Comparison of ENCODE assay signal across 1 cellular context in the genomic region with DNA sequence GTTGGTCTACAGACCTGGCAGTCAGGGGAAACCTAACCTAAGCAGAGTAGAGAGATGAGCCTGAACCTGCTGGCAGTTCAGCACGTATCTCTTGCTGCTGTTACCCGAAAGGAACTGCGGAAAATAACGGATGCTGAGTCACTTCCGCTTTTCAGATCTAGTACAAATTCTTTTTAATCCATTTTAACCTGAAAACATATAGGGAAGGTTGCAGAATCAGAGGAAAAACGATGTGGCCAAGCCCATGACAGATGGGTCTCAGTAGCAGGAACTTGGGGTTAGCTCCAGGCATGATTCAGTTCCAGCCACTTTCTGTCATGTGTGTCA.
TF ChIP-seq lines count a peak whose summit lies in the region.

No MANE protein-coding gene starts in this region.

TF ChIP-seq in GM23338, 12 proteins besides CTCF, POLR2A, EP300 and RAD21 (continued from another document):
- TF ChIP-seq, protein P1, sequence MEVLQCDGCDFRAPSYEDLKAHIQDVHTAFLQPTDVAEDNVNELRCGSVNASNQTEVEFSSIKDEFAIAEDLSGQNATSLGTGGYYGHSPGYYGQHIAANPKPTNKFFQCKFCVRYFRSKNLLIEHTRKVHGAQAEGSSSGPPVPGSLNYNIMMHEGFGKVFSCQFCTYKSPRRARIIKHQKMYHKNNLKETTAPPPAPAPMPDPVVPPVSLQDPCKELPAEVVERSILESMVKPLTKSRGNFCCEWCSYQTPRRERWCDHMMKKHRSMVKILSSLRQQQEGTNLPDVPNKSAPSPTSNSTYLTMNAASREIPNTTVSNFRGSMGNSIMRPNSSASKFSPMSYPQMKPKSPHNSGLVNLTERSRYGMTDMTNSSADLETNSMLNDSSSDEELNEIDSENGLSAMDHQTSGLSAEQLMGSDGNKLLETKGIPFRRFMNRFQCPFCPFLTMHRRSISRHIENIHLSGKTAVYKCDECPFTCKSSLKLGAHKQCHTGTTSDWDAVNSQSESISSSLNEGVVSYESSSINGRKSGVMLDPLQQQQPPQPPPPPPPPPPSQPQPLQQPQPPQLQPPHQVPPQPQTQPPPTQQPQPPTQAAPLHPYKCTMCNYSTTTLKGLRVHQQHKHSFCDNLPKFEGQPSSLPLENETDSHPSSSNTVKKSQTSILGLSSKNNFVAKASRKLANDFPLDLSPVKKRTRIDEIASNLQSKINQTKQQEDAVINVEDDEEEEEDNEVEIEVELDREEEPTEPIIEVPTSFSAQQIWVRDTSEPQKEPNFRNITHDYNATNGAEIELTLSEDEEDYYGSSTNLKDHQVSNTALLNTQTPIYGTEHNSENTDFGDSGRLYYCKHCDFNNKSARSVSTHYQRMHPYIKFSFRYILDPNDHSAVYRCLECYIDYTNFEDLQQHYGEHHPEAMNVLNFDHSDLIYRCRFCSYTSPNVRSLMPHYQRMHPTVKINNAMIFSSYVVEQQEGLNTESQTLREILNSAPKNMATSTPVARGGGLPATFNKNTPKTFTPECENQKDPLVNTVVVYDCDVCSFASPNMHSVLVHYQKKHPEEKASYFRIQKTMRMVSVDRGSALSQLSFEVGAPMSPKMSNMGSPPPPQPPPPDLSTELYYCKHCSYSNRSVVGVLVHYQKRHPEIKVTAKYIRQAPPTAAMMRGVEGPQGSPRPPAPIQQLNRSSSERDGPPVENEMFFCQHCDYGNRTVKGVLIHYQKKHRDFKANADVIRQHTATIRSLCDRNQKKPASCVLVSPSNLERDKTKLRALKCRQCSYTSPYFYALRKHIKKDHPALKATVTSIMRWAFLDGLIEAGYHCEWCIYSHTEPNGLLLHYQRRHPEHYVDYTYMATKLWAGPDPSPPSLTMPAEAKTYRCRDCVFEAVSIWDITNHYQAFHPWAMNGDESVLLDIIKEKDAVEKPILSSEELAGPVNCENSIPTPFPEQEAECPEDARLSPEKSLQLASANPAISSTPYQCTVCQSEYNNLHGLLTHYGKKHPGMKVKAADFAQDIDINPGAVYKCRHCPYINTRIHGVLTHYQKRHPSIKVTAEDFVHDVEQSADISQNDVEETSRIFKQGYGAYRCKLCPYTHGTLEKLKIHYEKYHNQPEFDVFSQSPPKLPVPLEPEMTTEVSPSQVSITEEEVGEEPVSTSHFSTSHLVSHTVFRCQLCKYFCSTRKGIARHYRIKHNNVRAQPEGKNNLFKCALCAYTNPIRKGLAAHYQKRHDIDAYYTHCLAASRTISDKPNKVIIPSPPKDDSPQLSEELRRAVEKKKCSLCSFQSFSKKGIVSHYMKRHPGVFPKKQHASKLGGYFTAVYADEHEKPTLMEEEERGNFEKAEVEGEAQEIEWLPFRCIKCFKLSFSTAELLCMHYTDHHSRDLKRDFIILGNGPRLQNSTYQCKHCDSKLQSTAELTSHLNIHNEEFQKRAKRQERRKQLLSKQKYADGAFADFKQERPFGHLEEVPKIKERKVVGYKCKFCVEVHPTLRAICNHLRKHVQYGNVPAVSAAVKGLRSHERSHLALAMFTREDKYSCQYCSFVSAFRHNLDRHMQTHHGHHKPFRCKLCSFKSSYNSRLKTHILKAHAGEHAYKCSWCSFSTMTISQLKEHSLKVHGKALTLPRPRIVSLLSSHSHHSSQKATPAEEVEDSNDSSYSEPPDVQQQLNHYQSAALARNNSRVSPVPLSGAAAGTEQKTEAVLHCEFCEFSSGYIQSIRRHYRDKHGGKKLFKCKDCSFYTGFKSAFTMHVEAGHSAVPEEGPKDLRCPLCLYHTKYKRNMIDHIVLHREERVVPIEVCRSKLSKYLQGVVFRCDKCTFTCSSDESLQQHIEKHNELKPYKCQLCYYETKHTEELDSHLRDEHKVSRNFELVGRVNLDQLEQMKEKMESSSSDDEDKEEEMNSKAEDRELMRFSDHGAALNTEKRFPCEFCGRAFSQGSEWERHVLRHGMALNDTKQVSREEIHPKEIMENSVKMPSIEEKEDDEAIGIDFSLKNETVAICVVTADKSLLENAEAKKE (CRISPR knock-in tag; IDR thresholded peaks at IDR 0.05): no peak
- no peak for TF ChIP-seq EZH2phosphoT487 (IDR thresholded peaks at IDR 0.05; ENCODE audit: unreplicated experiment)
- TF ChIP-seq NANOG (IDR thresholded peaks at IDR 0.05; ENCODE audit: borderline replicate concordance): no peak
- TF ChIP-seq ETS1 (IDR thresholded peaks at IDR 0.05): no peak
- TF ChIP-seq STAT1 (IDR thresholded peaks at IDR 0.05; ENCODE audit: unreplicated experiment): no peak
